18 cellular contexts compared by ENCODE assay signal in the genomic region with DNA sequence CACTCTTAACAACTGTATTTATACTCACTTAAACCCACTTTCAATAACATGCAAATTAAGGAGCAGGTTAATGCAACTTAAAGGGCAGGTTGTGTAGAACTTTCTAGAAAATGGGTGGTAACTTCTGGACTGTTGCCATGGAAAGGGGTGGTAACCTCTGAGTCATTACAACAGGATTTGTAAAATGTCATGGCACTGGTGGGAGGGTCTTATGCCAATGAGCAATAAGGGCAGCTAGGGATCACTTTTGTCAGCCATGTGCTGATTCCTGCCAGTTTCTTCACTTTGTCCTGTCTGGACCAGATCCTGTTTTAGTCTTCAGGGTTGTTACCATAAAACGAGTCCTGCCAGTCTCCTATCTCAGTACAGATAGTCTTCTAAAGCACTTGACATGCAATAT.
DNase-seq lines count a peak whose midpoint lies in the region; ATAC-seq and TF ChIP-seq lines count a peak whose summit lies in the region.
"Had no signal": no experiment of that assay in that cellular context is flagged by ENCODE, and none has a peak within 500 bp of the region (broad histone marks: within the 10 kb centered on the region; RNA-seq: fewer than 3 reads in every experiment).

No MANE protein-coding gene starts in this region.

- H3K9me3 ChIP-seq in HCT116 (ENCODE audit: control insufficient read depth in 1 of 2, insufficient read depth in 1 of 2, low read depth in 1 of 2, low read length in 2 of 2): no peaks in the 10 kb centered on the region
- no peaks in the 10 kb centered on the region for H3K9me3 ChIP-seq in BE2C

- RAD21 ChIA-PET in HCT116 (lab: Charles Lee; ENCODE audit: low non-redundant PET in 1 of 2, low total read pairs in 2 of 2, uncharacterized antibody in 2 of 2, unreplicated experiment in 2 of 2): no interaction called here

- CTCF ChIA-PET in HCT116 (lab: Charles Lee): no interaction called here

- no TSS peak for BruUV-seq in HCT116 (replicated peaks; lab: Mats Ljungman, UMichigan)

- WGBS in lower leg skin, 2 donors: 46 to 56% methylated on average over 1 of the region's 1 CpG

- H4K20me1 ChIP-seq in HCT116 (ENCODE audit: insufficient read depth): no peaks in the 10 kb centered on the region

- no peaks in the 10 kb centered on the region for H3K36me3 ChIP-seq in HCT116 (ENCODE audit: control insufficient read depth in 1 of 2, insufficient read depth in 2 of 2, low read length in 2 of 2)
- H3K36me3 ChIP-seq in BE2C: no peaks in the 10 kb centered on the region

- H3K27me3 ChIP-seq in HCT116 (ENCODE audit: insufficient read depth, low read length): no peaks in the 10 kb centered on the region
- H3K27me3 ChIP-seq in BE2C: no peaks in the 10 kb centered on the region
- H3K27me3 ChIP-seq in dorsolateral prefrontal cortex: no peaks in the 10 kb centered on the region

- H3K79me2 ChIP-seq in HCT116 (ENCODE audit: insufficient read depth, low read length): no peaks in the 10 kb centered on the region

- H3K9ac ChIP-seq in HCT116 (ENCODE audit: low read length): no peak overlapping the region

- no peak for TF ChIP-seq RAD21 in HCT116 (IDR thresholded peaks at IDR 0.05; ENCODE audit: low read depth)

- TF ChIP-seq POLR2A in HCT116 (IDR thresholded peaks at IDR 0.05; ENCODE audit: borderline replicate concordance, extremely low read depth, insufficient read depth, insufficient read length): no peak
- no peak for TF ChIP-seq POLR2A in lower leg skin (IDR thresholded peaks at IDR 0.05)

- no peak for DNase-seq in HCT116 (ENCODE audit: low read depth, low spot score)
- DNase-seq in NCI-H460 (ENCODE audit: extremely low read depth, low read depth): peak; percentile 12
- DNase-seq in epithelial cell of esophagus (ENCODE audit: low read depth): peak; percentile 65
- DNase-seq in kidney glomerular epithelial cell (lab: John Stamatoyannopoulos, UW): peak; percentile 34
- no peak for DNase-seq in BE2C
- no peak for DNase-seq in dermis blood vessel endothelial cell
- DNase-seq in dorsolateral prefrontal cortex: no peak
- no peak for DNase-seq in lower leg skin (ENCODE audit: low spot score in 2 of 2)
- DNase-seq: C1 segment of cervical spinal cord; CD8-positive, alpha-beta memory T cell; HFFc6; MV-4-11; NCI-H1694 treated with DMSO at 0.1 percent for 48 hours; NCI-H2107; NCI-H226; NCI-H524 treated with DMSO at 0.1 percent for 48 hours; PC-3 had no signal

- TF ChIP-seq CTCF in HCT116 (IDR thresholded peaks at IDR 0.05 in 2 of 3, conservative IDR thresholded peaks at IDR 0.05 in 1 of 3; ENCODE audit: borderline replicate concordance in 1 of 3, insufficient read depth in 1 of 3, low read depth in 2 of 3, low read length in 2 of 3) (no peak), epithelial cell of esophagus (IDR thresholded peaks at IDR 0.05; ENCODE audit: insufficient read depth, low read depth, low read length, missing control alignments) (no peak), BE2C (IDR thresholded peaks at IDR 0.05; ENCODE audit: low read depth, low read length) (no peak), dorsolateral prefrontal cortex (IDR thresholded peaks at IDR 0.05 in 54 of 56, conservative IDR thresholded peaks at IDR 0.05 in 2 of 56; ENCODE audit: low read depth in 1 of 56, partially characterized antibody in 56 of 56) (no peak), lower leg skin (IDR thresholded peaks at IDR 0.05) (no peak)

- no peak overlapping the region for H3K4me3 ChIP-seq in HCT116 (replicated peaks in 1 of 2; ENCODE audit: low read depth in 1 of 2, low read length in 2 of 2)
- H3K4me3 ChIP-seq in epithelial cell of esophagus (ENCODE audit: low read length): no peak overlapping the region
- no peak overlapping the region for H3K4me3 ChIP-seq in BE2C (ENCODE audit: low read depth, low read length)
- no peak overlapping the region for H3K4me3 ChIP-seq in dorsolateral prefrontal cortex
- no peak overlapping the region for H3K4me3 ChIP-seq in lower leg skin (ENCODE audit: low read depth, poor library complexity, severe bottlenecking)

- H3K4me2 ChIP-seq in HCT116 (ENCODE audit: low read length): no peak overlapping the region

- H3K4me1 ChIP-seq in HCT116 (ENCODE audit: control insufficient read depth in 1 of 2, insufficient read depth in 2 of 2, low read length in 2 of 2): peaks cover 0 to 11% of the 10 kb centered on the region in 2 experiments; a peak in 2 of 4 replicates
- no peaks in the 10 kb centered on the region for H3K4me1 ChIP-seq in BE2C

- H3K9me2 ChIP-seq in HCT116 (ENCODE audit: insufficient read depth): no peaks in the 10 kb centered on the region

- H3K27ac ChIP-seq in HCT116 (ENCODE audit: low read depth, low read length) (no peak overlapping the region), dorsolateral prefrontal cortex (no peak overlapping the region)
- H3K27ac ChIP-seq: RWPE1 had no signal

- ATAC-seq in HCT116: no peak
- ATAC-seq: PC-3 had no signal

- POLR2A ChIA-PET in HCT116 (lab: Charles Lee): no interaction called here

- intact Hi-C loops in HCT116 (cut with micrococcal nuclease): no loop called here
- intact Hi-C loops in dorsolateral prefrontal cortex (cut with DNase I): no loop called here
- intact Hi-C loops in lower leg skin (cut with DNase I; ENCODE audit: low total_unique reads): no loop called here

- peak overlapping the region; percentile 63 for H2AFZ ChIP-seq in HCT116 (ENCODE audit: low read depth, low read length, poor library complexity, severe bottlenecking)

TF ChIP-seq in HCT116, 20 proteins besides CTCF, POLR2A, EP300 and RAD21:
- TF ChIP-seq, protein P1, sequence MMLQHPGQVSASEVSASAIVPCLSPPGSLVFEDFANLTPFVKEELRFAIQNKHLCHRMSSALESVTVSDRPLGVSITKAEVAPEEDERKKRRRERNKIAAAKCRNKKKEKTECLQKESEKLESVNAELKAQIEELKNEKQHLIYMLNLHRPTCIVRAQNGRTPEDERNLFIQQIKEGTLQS (IDR thresholded peaks at IDR 0.05): no peak
- no peak for TF ChIP-seq EZH2 (IDR thresholded peaks at IDR 0.05)
- no peak for TF ChIP-seq EGR1 (IDR thresholded peaks at IDR 0.05; ENCODE audit: low read depth)
- TF ChIP-seq, protein P2, sequence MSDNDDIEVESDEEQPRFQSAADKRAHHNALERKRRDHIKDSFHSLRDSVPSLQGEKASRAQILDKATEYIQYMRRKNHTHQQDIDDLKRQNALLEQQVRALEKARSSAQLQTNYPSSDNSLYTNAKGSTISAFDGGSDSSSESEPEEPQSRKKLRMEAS (IDR thresholded peaks at IDR 0.05): no peak
- no peak for TF ChIP-seq SP1 (IDR thresholded peaks at IDR 0.05; ENCODE audit: low read depth)
- TF ChIP-seq, protein P3, sequence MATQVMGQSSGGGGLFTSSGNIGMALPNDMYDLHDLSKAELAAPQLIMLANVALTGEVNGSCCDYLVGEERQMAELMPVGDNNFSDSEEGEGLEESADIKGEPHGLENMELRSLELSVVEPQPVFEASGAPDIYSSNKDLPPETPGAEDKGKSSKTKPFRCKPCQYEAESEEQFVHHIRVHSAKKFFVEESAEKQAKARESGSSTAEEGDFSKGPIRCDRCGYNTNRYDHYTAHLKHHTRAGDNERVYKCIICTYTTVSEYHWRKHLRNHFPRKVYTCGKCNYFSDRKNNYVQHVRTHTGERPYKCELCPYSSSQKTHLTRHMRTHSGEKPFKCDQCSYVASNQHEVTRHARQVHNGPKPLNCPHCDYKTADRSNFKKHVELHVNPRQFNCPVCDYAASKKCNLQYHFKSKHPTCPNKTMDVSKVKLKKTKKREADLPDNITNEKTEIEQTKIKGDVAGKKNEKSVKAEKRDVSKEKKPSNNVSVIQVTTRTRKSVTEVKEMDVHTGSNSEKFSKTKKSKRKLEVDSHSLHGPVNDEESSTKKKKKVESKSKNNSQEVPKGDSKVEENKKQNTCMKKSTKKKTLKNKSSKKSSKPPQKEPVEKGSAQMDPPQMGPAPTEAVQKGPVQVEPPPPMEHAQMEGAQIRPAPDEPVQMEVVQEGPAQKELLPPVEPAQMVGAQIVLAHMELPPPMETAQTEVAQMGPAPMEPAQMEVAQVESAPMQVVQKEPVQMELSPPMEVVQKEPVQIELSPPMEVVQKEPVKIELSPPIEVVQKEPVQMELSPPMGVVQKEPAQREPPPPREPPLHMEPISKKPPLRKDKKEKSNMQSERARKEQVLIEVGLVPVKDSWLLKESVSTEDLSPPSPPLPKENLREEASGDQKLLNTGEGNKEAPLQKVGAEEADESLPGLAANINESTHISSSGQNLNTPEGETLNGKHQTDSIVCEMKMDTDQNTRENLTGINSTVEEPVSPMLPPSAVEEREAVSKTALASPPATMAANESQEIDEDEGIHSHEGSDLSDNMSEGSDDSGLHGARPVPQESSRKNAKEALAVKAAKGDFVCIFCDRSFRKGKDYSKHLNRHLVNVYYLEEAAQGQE (IDR thresholded peaks at IDR 0.05; ENCODE audit: low read depth): no peak
- no peak for TF ChIP-seq YY1 (IDR thresholded peaks at IDR 0.05; ENCODE audit: extremely low read depth, insufficient replicate concordance, low read depth, low read length)
- no peak for TF ChIP-seq CEBPB (IDR thresholded peaks at IDR 0.05; ENCODE audit: low read depth)
- TF ChIP-seq CBX3 (IDR thresholded peaks at IDR 0.05; ENCODE audit: low read depth): no peak
- TF ChIP-seq SIN3A (IDR thresholded peaks at IDR 0.05; ENCODE audit: low read depth): no peak
- no peak for TF ChIP-seq FOSL1 (IDR thresholded peaks at IDR 0.05; ENCODE audit: low read depth)
- TF ChIP-seq EZH2phosphoT487 (IDR thresholded peaks at IDR 0.05; ENCODE audit: borderline replicate concordance): no peak
- no peak for TF ChIP-seq POLR2AphosphoS5 (IDR thresholded peaks at IDR 0.05; ENCODE audit: low read depth, low read length)
- TF ChIP-seq ZNF274 (IDR thresholded peaks at IDR 0.05; ENCODE audit: low read depth, low read length): no peak
- no peak for TF ChIP-seq ELF1 (IDR thresholded peaks at IDR 0.05; ENCODE audit: borderline replicate concordance, low read depth)
- no peak for TF ChIP-seq TCF7L2 (IDR thresholded peaks at IDR 0.05; ENCODE audit: borderline replicate concordance, extremely low read depth, insufficient read depth, insufficient read length)
- TF ChIP-seq JUND (IDR thresholded peaks at IDR 0.05): no peak
- TF ChIP-seq ZFX (IDR thresholded peaks at IDR 0.05): no peak
TF ChIP-seq in HCT116: peak in this region for 0.

Comparison
In these comparisons a context has a peak if more than half of its experiments do, and no peak if none do; other contexts are left out.
1. DNase-seq: peak in NCI-H460 (single experiment), epithelial cell of esophagus (single experiment) and kidney glomerular epithelial cell (single experiment); none in HCT116 (single experiment), BE2C (single experiment), dermis blood vessel endothelial cell (single experiment), dorsolateral prefrontal cortex (0 of 10) and lower leg skin (0 of 2).